1 cellular context compared by ENCODE assay signal in the genomic region with DNA sequence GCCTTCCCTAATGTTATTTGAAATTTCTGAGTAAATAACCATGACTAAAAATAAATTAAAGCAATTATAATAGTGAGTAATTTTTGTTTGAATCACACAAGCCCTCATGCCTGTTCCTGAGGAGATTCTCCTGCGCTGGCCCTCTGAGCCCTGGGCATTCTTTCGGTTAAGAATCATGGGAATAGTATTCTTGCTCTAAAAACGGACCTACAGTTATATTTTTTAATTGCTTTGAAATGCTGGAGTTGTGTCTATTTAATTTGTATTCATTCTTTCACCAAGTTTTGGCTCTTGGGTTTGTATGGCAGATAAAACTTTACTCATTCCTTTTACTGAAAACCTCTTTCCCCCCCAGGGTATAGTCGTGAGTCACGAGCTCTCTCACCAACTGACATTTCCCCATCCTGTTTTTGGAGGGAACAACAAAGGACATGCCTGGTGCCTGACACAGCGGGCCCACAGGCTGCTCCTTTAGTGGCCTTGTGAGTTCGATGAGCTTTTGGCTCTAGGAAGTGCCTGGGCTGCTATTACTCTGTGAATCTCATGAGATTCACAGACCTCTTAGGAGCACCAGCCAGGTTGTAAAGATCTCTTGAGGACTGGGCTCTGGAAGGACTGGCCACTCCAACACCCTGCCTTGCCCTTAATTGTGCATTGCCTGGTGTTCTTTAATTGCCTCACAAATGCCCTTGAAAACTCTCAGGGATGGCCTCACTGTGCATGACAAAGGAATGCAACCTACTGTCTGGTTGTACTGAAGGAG.
TF ChIP-seq lines count a peak whose summit lies in the region.

No MANE protein-coding gene starts in this region.

TF ChIP-seq in H1, 55 proteins besides CTCF, POLR2A, EP300 and RAD21 (continued from another document):
- TF ChIP-seq NANOG (IDR thresholded peaks at IDR 0.05; ENCODE audit: insufficient read depth, low read depth, low read length, poor library complexity, severe bottlenecking) = no peak
- TF ChIP-seq, protein P1, sequence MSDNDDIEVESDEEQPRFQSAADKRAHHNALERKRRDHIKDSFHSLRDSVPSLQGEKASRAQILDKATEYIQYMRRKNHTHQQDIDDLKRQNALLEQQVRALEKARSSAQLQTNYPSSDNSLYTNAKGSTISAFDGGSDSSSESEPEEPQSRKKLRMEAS (IDR thresholded peaks at IDR 0.05) = peak; percentile 85
- TF ChIP-seq GTF2F1 (IDR thresholded peaks at IDR 0.05; ENCODE audit: borderline replicate concordance, low read depth, low read length) = no peak
TF ChIP-seq in H1: peak in this region for 3.
